In genomic region chr2:234978466-234979203, GRCh38 we compare ENCODE assay signal across 10 cellular contexts. TPM values are rescaled to one million over a fixed set of nuclear protein-coding genes. Genes with fewer than 3 reads are reported as not detected.
DNase-seq lines count a peak whose midpoint lies in the region; ATAC-seq and TF ChIP-seq lines count a peak whose summit lies in the region.
"Had no signal": no experiment of that assay in that cellular context is flagged by ENCODE, and none has a peak within 500 bp of the region (broad histone marks: within the 10 kb centered on the region; RNA-seq: fewer than 3 reads in every experiment).

No MANE protein-coding gene starts in this region.

- peak overlapping the region; percentile 98 for H3K27ac ChIP-seq in cardiac muscle cell
- peak overlapping the region in 1 of 2 donors; percentile 84 for H3K27ac ChIP-seq in lung (ENCODE audit: low read depth in 1 of 2, low read length in 1 of 2)
- H3K27ac ChIP-seq: neutrophil had no signal

- TF ChIP-seq CTCF in cardiac muscle cell (IDR thresholded peaks at IDR 0.05; ENCODE audit: low read depth, low read length) (no peak), cardiac fibroblast (IDR thresholded peaks at IDR 0.05; ENCODE audit: low read depth, low read length) (no peak), lung (IDR thresholded peaks at IDR 0.05; ENCODE audit: control extremely low read depth, extremely low read depth) (no peak)

- ATAC-seq in lung (ENCODE audit: insufficient read depth, low FRiP score) (no peak), HG03565 (IDR thresholded peaks at IDR 0.05; ENCODE audit: unreplicated experiment) (no peak)

- no peak overlapping the region for H3K4me3 ChIP-seq in cardiac muscle cell
- H3K4me3 ChIP-seq in cardiac fibroblast (replicated peaks in 1 of 2; ENCODE audit: low read depth in 2 of 2, low read length in 2 of 2), result no peak overlapping the region
- no peak overlapping the region for H3K4me3 ChIP-seq in lung

- DNase-seq in cardiac muscle cell (ENCODE audit: low read depth in 1 of 2, low spot score in 1 of 2) (peak in 1 of 2 donors; percentile 46), cardiac septum (ENCODE audit: low spot score) (no peak), cardiac fibroblast (ENCODE audit: low read depth in 2 of 2) (peak; percentile 53 to 55), lung (ENCODE audit: low spot score) (peak; percentile 67), NCI-H524 (lab: John Stamatoyannopoulos, UW) (no peak)
- no peak for DNase-seq in stimulated activated CD4-positive, alpha-beta T cell treated with anti-CD3 and anti-CD28 coated beads, Interleukin-2, amount 100 ng/mL, for 48 hours
- no peak for DNase-seq in activated naive CD4-positive, alpha-beta T cell treated with anti-CD3 and anti-CD28 coated beads, Interleukin-2, amount 50 U/mL, for 16 hours
- DNase-seq: AML-193 had no signal

- H3K36me3 ChIP-seq in cardiac muscle cell, result no peaks in the 10 kb centered on the region
- no peaks in the 10 kb centered on the region for H3K36me3 ChIP-seq in lung (ENCODE audit: control insufficient read depth in 2 of 2, insufficient read depth in 2 of 2, low read length in 2 of 2)
- H3K36me3 ChIP-seq: neutrophil had no signal

- intact Hi-C loops in cardiac septum (cut with DNase I), result no loop called here

- WGBS in lung, 2 donors, result 48 to 52% methylated on average over 23 of the region's 23 CpGs

- H3K27me3 ChIP-seq in cardiac muscle cell (no peaks in the 10 kb centered on the region), lung (ENCODE audit: control insufficient read depth, insufficient read depth) (no peaks in the 10 kb centered on the region)

- H3K9me3 ChIP-seq in cardiac muscle cell (ENCODE audit: low read depth) (no peaks in the 10 kb centered on the region), lung (ENCODE audit: control insufficient read depth in 2 of 2, insufficient read depth in 1 of 2, low read length in 1 of 2) (no peaks in the 10 kb centered on the region)
- H3K9me3 ChIP-seq: neutrophil had no signal

- peaks cover 43% of the 10 kb centered on the region for H3K4me1 ChIP-seq in cardiac muscle cell (ENCODE audit: low read depth)
- peaks cover 17 to 31% of the 10 kb centered on the region in 2 donors for H3K4me1 ChIP-seq in lung (ENCODE audit: control insufficient read depth in 2 of 2, insufficient read depth in 2 of 2, low read length in 2 of 2)

RNA-seq across cellular contexts. Expression of gene SH3BP4, which starts 26.8 kb away (rescaled TPM):
- 55.0 and 71.3 TPM in 2 replicates for total RNA-seq in cardiac muscle cell
- polyA plus RNA-seq in cardiac muscle cell, result 35.8 and 48.5 TPM in 2 replicates
- 9.1 TPM for total RNA-seq in cardiac septum
- 10 to 100 TPM; 20.6 to 36.5 TPM for total RNA-seq in lung
- 10 to 100 TPM; 12.0 to 15.8 TPM for polyA plus RNA-seq in lung

Comparison
In these comparisons a context has a peak if more than half of its experiments do, and no peak if none do; other contexts are left out.
1. DNase-seq: peak in cardiac fibroblast (2 of 2) and lung (single experiment); none in cardiac septum (single experiment), stimulated activated CD4-positive, alpha-beta T cell treated with anti-CD3 and anti-CD28 coated beads, Interleukin-2, amount 100 ng/mL, for 48 hours (0 of 2), activated naive CD4-positive, alpha-beta T cell treated with anti-CD3 and anti-CD28 coated beads, Interleukin-2, amount 50 U/mL, for 16 hours (single experiment) and NCI-H524 (0 of 2).